10 cellular contexts compared by ENCODE assay signal in the genomic region with DNA sequence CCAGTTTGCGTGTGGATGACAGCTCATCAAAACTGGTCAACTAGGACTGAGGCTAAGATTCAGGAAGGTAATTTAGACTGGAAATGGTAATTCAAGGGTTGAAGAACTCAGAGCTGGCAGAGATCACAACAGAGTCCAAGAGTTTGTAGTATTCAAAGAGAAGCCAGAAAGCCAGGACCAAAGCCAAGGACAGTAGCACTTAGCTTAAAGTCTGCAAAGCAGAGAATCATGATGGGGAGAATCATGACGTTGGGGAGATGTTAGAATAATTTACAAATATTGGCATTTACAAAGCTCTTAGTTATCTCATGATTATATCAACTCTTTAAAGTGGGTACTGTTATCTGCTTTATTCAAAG. TPM values are rescaled to one million over a fixed set of nuclear protein-coding genes. Genes with fewer than 3 reads are reported as not detected.
DNase-seq lines count a peak whose midpoint lies in the region; ATAC-seq and TF ChIP-seq lines count a peak whose summit lies in the region.
"Had no signal": no experiment of that assay in that cellular context is flagged by ENCODE, and none has a peak within 500 bp of the region (broad histone marks: within the 10 kb centered on the region; RNA-seq: fewer than 3 reads in every experiment).

No MANE protein-coding gene starts in this region.

- no peaks in the 10 kb centered on the region for H3K9me3 Mint-ChIP-seq in activated naive CD8-positive, alpha-beta T cell treated with anti-CD3 and anti-CD28 coated beads for 36 hours
- no peaks in the 10 kb centered on the region for H3K9me3 Mint-ChIP-seq in natural killer cell

- H3K4me1 Mint-ChIP-seq in activated naive CD8-positive, alpha-beta T cell treated with anti-CD3 and anti-CD28 coated beads for 36 hours = peaks cover 41% of the 10 kb centered on the region
- peaks cover 48 to 55% of the 10 kb centered on the region in 2 donors for H3K4me1 Mint-ChIP-seq in natural killer cell

- no peak for DNase-seq in activated naive CD8-positive, alpha-beta T cell treated with anti-CD3 and anti-CD28 coated beads for 36 hours
- DNase-seq in natural killer cell (no peak), DMS53 (lab: John Stamatoyannopoulos, UW) (no peak), GF-D8 (lab: John Stamatoyannopoulos, UW) (no peak), lower leg skin (ENCODE audit: low spot score in 2 of 2) (no peak), activated gamma-delta T cell (lab: John Stamatoyannopoulos, UW) (no peak)
- DNase-seq: activated effector memory CD4-positive, alpha-beta T cell treated with Interleukin-2 at 50 U/mL for 16 hours; NCI-H1105 had no signal

- intact Hi-C loops in natural killer cell (cut with micrococcal nuclease) (no loop called here), lower leg skin (cut with DNase I; ENCODE audit: low total_unique reads) (no loop called here)

- WGBS in lower leg skin, 2 donors = 61 to 67% methylated on average over 2 of the region's 2 CpGs

- peaks cover 19% of the 10 kb centered on the region for H3K36me3 Mint-ChIP-seq in activated naive CD8-positive, alpha-beta T cell treated with anti-CD3 and anti-CD28 coated beads for 36 hours
- no peaks in the 10 kb centered on the region for H3K36me3 Mint-ChIP-seq in natural killer cell

- TF ChIP-seq CTCF in natural killer cell (IDR thresholded peaks at IDR 0.05) (no peak), lower leg skin (IDR thresholded peaks at IDR 0.05) (no peak)

- TF ChIP-seq POLR2A in lower leg skin (IDR thresholded peaks at IDR 0.05) = no peak

- H3K27ac Mint-ChIP-seq in activated naive CD8-positive, alpha-beta T cell treated with anti-CD3 and anti-CD28 coated beads for 36 hours = peak overlapping the region; percentile 59
- peak overlapping the region; percentile 80 to 83 for H3K27ac Mint-ChIP-seq in natural killer cell

- no peaks in the 10 kb centered on the region for H3K27me3 Mint-ChIP-seq in activated naive CD8-positive, alpha-beta T cell treated with anti-CD3 and anti-CD28 coated beads for 36 hours
- H3K27me3 Mint-ChIP-seq in natural killer cell (ENCODE audit: low read depth in 2 of 2) = no peaks in the 10 kb centered on the region

- H3K4me3 ChIP-seq in lower leg skin (ENCODE audit: low read depth, poor library complexity, severe bottlenecking) = no peak overlapping the region

- no peak overlapping the region for H3K4me3 Mint-ChIP-seq in activated naive CD8-positive, alpha-beta T cell treated with anti-CD3 and anti-CD28 coated beads for 36 hours
- peak overlapping the region; percentile 64 for H3K4me3 Mint-ChIP-seq in natural killer cell

- ATAC-seq in GM18861 (IDR thresholded peaks at IDR 0.05; ENCODE audit: unreplicated experiment) = peak; percentile 13
- peak; percentile 17 for ATAC-seq in HG02852 (IDR thresholded peaks at IDR 0.05; ENCODE audit: unreplicated experiment)
- peak in 1 of 3 donors; percentile 18 for ATAC-seq in natural killer cell

RNA-seq across cellular contexts. Expression of a gene that starts 32.6 kb away (rescaled TPM):
- total RNA-seq in activated naive CD8-positive, alpha-beta T cell treated with anti-CD3 and anti-CD28 coated beads for 36 hours = 10 to 100 TPM; 28.5 to 33.0 TPM
- total RNA-seq in natural killer cell (10 to 100 TPM; 68.3 to 89.5 (median 68.4) TPM), lower leg skin (10 to 100 TPM; 65.4 to 95.3 (median 81.6) TPM)
